In genomic region chr2:7706791-7707190, GRCh38 we compare ENCODE assay signal across 15 cellular contexts.
"Had no signal": no experiment of that assay in that cellular context is flagged by ENCODE, and none has a peak within 500 bp of the region (broad histone marks: within the 10 kb centered on the region; RNA-seq: fewer than 3 reads in every experiment).

No MANE protein-coding gene starts in this region.

- H3K4me3 ChIP-seq: gastrocnemius medialis, heart left ventricle, neural progenitor cell, pancreas, thyroid gland had no signal

- H3K9ac ChIP-seq: neural progenitor cell had no signal

- H3K9me3 ChIP-seq: gastrocnemius medialis, heart left ventricle, pancreas, thyroid gland had no signal

- H3K4me1 ChIP-seq: gastrocnemius medialis, pancreas, thyroid gland had no signal

- H3K36me3 ChIP-seq: brain microvascular endothelial cell, gastrocnemius medialis, heart left ventricle, neural progenitor cell, pancreas, thyroid gland had no signal

- ATAC-seq: gastrocnemius medialis; heart left ventricle; left lobe of liver; pancreas; stimulated activated naive B cell treated with anti-CD40 and anti-IgM and Interleukin-4, amounts not matched to agents 10 μg/mL and 1 μg/mL and 100 μg/mL, for 72 hours had no signal

- H3K27me3 ChIP-seq: brain microvascular endothelial cell, gastrocnemius medialis, heart left ventricle, neural progenitor cell, pancreas, thyroid gland had no signal

- H2AFZ ChIP-seq: neural progenitor cell had no signal

- H3K27ac ChIP-seq: brain microvascular endothelial cell, gastrocnemius medialis, heart left ventricle, neural progenitor cell, pancreas, thyroid gland had no signal

- H3K4me2 ChIP-seq: neural progenitor cell had no signal

- DNase-seq: activated naive CD4-positive, alpha-beta T cell; activated naive CD8-positive, alpha-beta T cell treated with anti-CD3 and anti-CD28 coated beads, Interleukin-2, amount 10 ng/mL, durations not matched to agents 7 days and 5 days; activated T-cell treated with anti-CD3 and anti-CD28 coated beads for 4 hours; anterior cingulate cortex; brain microvascular endothelial cell; cerebellar nuclear complex; effector CD8-positive, alpha-beta T cell; gastrocnemius medialis; heart left ventricle; pancreas; stimulated activated CD4-positive, alpha-beta T cell treated with anti-CD3 and anti-CD28 coated beads, Interleukin-2, amount 100 ng/mL, for 48 hours; stimulated activated naive B cell treated with anti-CD40 and anti-IgM and Interleukin-4, amounts not matched to agents 10 μg/mL and 1 μg/mL and 100 μg/mL, for 72 hours; thyroid gland had no signal
